1 cellular context compared by ENCODE assay signal in the genomic region with DNA sequence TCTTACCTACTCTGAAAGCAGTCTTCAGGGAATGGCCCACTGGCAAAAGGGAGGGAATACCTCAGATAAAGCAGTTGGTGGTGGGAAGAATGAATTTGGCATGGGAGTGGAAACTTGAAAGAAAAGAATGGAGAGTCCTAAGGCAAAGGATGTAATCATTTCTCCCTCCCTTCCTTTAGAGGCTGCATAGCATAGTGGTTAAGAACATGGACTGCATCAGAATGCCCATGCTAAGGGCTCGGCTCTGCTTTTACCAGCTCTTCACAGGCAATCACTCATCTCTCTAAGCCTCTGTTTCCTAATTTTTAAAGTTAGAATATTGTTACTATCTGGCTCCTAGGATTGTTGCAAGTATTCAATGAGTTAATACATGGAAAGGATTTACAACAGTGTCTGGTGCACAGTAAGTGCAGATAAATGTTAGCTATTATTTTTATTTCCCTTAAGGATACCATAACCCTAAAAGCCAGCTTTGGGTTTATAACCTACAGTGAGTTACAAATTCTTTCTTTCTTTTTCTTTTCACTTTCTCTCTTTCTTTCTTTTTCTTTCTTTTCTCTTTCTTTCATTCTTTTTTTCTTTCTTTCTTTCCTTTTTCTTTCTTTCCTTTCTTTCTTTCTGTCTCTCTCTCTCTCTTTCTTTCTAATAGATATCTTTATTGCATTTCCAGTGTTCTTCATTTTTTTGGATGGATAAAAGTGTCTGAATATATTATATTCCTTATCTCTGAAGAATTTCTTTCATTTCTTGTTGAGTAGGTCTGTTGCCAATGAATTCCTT.
TF ChIP-seq lines count a peak whose summit lies in the region.

No MANE protein-coding gene starts in this region.

TF ChIP-seq in WTC11, 78 proteins besides CTCF, POLR2A, EP300 and RAD21:
- TF ChIP-seq, protein P1, sequence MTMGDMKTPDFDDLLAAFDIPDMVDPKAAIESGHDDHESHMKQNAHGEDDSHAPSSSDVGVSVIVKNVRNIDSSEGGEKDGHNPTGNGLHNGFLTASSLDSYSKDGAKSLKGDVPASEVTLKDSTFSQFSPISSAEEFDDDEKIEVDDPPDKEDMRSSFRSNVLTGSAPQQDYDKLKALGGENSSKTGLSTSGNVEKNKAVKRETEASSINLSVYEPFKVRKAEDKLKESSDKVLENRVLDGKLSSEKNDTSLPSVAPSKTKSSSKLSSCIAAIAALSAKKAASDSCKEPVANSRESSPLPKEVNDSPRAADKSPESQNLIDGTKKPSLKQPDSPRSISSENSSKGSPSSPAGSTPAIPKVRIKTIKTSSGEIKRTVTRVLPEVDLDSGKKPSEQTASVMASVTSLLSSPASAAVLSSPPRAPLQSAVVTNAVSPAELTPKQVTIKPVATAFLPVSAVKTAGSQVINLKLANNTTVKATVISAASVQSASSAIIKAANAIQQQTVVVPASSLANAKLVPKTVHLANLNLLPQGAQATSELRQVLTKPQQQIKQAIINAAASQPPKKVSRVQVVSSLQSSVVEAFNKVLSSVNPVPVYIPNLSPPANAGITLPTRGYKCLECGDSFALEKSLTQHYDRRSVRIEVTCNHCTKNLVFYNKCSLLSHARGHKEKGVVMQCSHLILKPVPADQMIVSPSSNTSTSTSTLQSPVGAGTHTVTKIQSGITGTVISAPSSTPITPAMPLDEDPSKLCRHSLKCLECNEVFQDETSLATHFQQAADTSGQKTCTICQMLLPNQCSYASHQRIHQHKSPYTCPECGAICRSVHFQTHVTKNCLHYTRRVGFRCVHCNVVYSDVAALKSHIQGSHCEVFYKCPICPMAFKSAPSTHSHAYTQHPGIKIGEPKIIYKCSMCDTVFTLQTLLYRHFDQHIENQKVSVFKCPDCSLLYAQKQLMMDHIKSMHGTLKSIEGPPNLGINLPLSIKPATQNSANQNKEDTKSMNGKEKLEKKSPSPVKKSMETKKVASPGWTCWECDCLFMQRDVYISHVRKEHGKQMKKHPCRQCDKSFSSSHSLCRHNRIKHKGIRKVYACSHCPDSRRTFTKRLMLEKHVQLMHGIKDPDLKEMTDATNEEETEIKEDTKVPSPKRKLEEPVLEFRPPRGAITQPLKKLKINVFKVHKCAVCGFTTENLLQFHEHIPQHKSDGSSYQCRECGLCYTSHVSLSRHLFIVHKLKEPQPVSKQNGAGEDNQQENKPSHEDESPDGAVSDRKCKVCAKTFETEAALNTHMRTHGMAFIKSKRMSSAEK (CRISPR knock-in tag; IDR thresholded peaks at IDR 0.05; ENCODE audit: borderline replicate concordance), result no peak
- no peak for TF ChIP-seq SOX15 (CRISPR knock-in tag; IDR thresholded peaks at IDR 0.05)
- no peak for TF ChIP-seq CBFB (CRISPR knock-in tag; IDR thresholded peaks at IDR 0.05; ENCODE audit: low read depth)
- TF ChIP-seq, protein P2, sequence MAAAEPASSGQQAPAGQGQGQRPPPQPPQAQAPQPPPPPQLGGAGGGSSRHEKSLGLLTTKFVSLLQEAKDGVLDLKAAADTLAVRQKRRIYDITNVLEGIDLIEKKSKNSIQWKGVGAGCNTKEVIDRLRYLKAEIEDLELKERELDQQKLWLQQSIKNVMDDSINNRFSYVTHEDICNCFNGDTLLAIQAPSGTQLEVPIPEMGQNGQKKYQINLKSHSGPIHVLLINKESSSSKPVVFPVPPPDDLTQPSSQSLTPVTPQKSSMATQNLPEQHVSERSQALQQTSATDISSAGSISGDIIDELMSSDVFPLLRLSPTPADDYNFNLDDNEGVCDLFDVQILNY (CRISPR knock-in tag; IDR thresholded peaks at IDR 0.05), result no peak
- TF ChIP-seq ZNF396 (CRISPR knock-in tag; IDR thresholded peaks at IDR 0.05; ENCODE audit: borderline replicate concordance), result no peak
- TF ChIP-seq, protein P3, sequence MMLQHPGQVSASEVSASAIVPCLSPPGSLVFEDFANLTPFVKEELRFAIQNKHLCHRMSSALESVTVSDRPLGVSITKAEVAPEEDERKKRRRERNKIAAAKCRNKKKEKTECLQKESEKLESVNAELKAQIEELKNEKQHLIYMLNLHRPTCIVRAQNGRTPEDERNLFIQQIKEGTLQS (CRISPR knock-in tag; conservative IDR thresholded peaks at IDR 0.05), result no peak
- no peak for TF ChIP-seq NR3C1 (CRISPR knock-in tag; conservative IDR thresholded peaks at IDR 0.05; ENCODE audit: low read depth)
- TF ChIP-seq HMGA2 (CRISPR knock-in tag; IDR thresholded peaks at IDR 0.05), result no peak
- TF ChIP-seq KAT7 (CRISPR knock-in tag; IDR thresholded peaks at IDR 0.05; ENCODE audit: borderline replicate concordance), result no peak
- TF ChIP-seq TP53 (CRISPR knock-in tag; IDR thresholded peaks at IDR 0.05), result no peak
